8 cellular contexts compared by ENCODE assay signal in genomic region chr17:32523017-32523680, GRCh38. TPM values are rescaled to one million over a fixed set of nuclear protein-coding genes. Genes with fewer than 3 reads are reported as not detected.
DNase-seq lines count a peak whose midpoint lies in the region; ATAC-seq and TF ChIP-seq lines count a peak whose summit lies in the region.

No MANE protein-coding gene starts in this region.

- no peak overlapping the region for H3K27ac Mint-ChIP-seq in HFFc6

- H3K79me2 ChIP-seq in DOHH2 (ENCODE audit: control insufficient read depth, low read length): no peaks in the 10 kb centered on the region

- H3F3A ChIP-seq in DOHH2 (ENCODE audit: control insufficient read depth, insufficient read depth): peaks cover 11% of the 10 kb centered on the region

- H3K27me3 ChIP-seq in DOHH2 (ENCODE audit: control insufficient read depth, low read length): peaks cover 67% of the 10 kb centered on the region

- H3K4me3 ChIP-seq in DOHH2 (ENCODE audit: low read length): peak overlapping the region; percentile 72

- H3K9me2 ChIP-seq in DOHH2 (replicated peaks; ENCODE audit: control insufficient read depth, low read length): no peaks in the 10 kb centered on the region

- peak; percentile 42 for DNase-seq in activated naive CD4-positive, alpha-beta T cell treated with anti-CD3 and anti-CD28 coated beads, Interleukin-2, amount 50 U/mL, for 16 hours
- DNase-seq in SW 1271 (lab: John Stamatoyannopoulos, UW) (no peak), NCI-H774 (lab: John Stamatoyannopoulos, UW) (no peak), NCI-H2227 treated with DMSO at 0.1 percent for 48 hours (lab: John Stamatoyannopoulos, UW) (no peak), HFFc6 (no peak)

- H3K9me3 Mint-ChIP-seq in HFFc6: no peaks in the 10 kb centered on the region

- no peaks in the 10 kb centered on the region for H3K9me3 ChIP-seq in DOHH2 (ENCODE audit: control insufficient read depth, insufficient read depth, low read length)

- TF ChIP-seq CTCF in DOHH2 (IDR thresholded peaks at IDR 0.05; ENCODE audit: low read depth, low read length, poor library complexity, severe bottlenecking): no peak
- TF ChIP-seq CTCF in HFFc6 (IDR thresholded peaks at IDR 0.05): no peak

- H3K27me3 Mint-ChIP-seq in HFFc6 (ENCODE audit: insufficient read depth): peaks cover 18% of the 10 kb centered on the region; the same call in 1 of the 2 replicates

- H3K4me2 ChIP-seq in DOHH2 (ENCODE audit: low read length): peak overlapping the region; percentile 92

- 0 out of 2 replicates have a peak, but pooled peaks cover 5% of the 10 kb centered on the region for H4K20me1 ChIP-seq in DOHH2 (ENCODE audit: control insufficient read depth, insufficient read depth, low read depth, low read length)

- ATAC-seq in GM19438 (IDR thresholded peaks at IDR 0.05; ENCODE audit: low read depth, unreplicated experiment) (peak; percentile 42), HG03378 (IDR thresholded peaks at IDR 0.05; ENCODE audit: unreplicated experiment) (peak; percentile 60)

- H3K36me3 Mint-ChIP-seq in HFFc6 (ENCODE audit: low read depth): no peaks in the 10 kb centered on the region

- peak overlapping the region; percentile 91 for H3K27ac ChIP-seq in DOHH2 (ENCODE audit: low read depth, low read length)

- peaks cover 65% of the 10 kb centered on the region for H3K4me1 ChIP-seq in DOHH2 (ENCODE audit: control insufficient read depth, low read length)

- peaks cover 33% of the 10 kb centered on the region for H3K4me1 Mint-ChIP-seq in HFFc6 (ENCODE audit: low read depth)

- H3K4me3 Mint-ChIP-seq in HFFc6: no peak overlapping the region

- H3K36me3 ChIP-seq in DOHH2 (ENCODE audit: control insufficient read depth, low read length): no peaks in the 10 kb centered on the region

RNA-seq across cellular contexts. Expression of gene CDK5R1, which starts 36.4 kb away (rescaled TPM):
- total RNA-seq in HFFc6 (2021; fragmentation: NEBNext Ultra II Directional; extraction: Animal tissue kit (Norgen Biotek cat#: 25700)): 1 to 10 TPM in 5 of 6 experiments, under 1 TPM in 1; 1.00 to 1.9 (median 1.3) TPM
